ENCODE assay signal across 20 cellular contexts in the genomic region with DNA sequence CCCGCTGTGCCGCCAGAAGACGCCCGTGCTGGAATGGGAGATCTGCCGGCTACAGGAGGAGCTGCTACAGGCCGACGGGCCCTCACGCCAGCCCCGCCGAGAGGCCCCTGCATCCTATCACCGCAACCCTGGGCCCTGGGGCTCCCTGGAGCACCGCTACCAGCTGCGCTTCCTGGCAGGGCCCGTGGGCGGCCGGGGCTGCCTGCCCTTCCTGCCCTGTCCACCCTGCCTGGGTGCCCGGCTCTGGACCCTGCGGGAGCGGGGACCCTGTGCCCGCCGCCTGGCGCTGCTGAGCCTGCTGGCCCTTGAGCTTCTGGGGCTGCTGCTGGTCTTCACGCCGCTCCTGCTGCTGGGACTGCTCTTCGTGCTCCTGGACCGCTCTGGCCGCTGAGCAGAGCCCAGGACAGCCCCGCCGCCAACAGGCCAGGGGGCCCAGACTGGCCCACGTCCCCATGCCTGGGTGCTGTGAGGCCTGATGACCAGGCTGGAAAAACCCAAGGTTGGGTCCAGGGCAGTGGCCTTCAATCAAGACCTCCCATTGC. TPM values are rescaled to one million over a fixed set of nuclear protein-coding genes. Genes with fewer than 3 reads are reported as not detected.
DNase-seq lines count a peak whose midpoint lies in the region; ATAC-seq and TF ChIP-seq lines count a peak whose summit lies in the region.
"Had no signal": no experiment of that assay in that cellular context is flagged by ENCODE, and none has a peak within 500 bp of the region (broad histone marks: within the 10 kb centered on the region; RNA-seq: fewer than 3 reads in every experiment).

No MANE protein-coding gene starts in this region.

- H3K27me3 ChIP-seq in HCT116 (ENCODE audit: insufficient read depth, low read length) (no peaks in the 10 kb centered on the region), rectal smooth muscle tissue (ENCODE audit: control insufficient read depth, insufficient read depth, low read length) (no peaks in the 10 kb centered on the region)
- H3K27me3 ChIP-seq: dorsolateral prefrontal cortex, foreskin keratinocyte had no signal

- RAD21 ChIA-PET in HCT116 (lab: Charles Lee; ENCODE audit: low non-redundant PET in 1 of 2, low total read pairs in 2 of 2, uncharacterized antibody in 2 of 2, unreplicated experiment in 2 of 2), result no interaction called here

- CTCF ChIA-PET in HCT116 (lab: Charles Lee), result interaction anchor here (1.1 kb wide), 1 partner anchor 67 kb away, joined by 4 read pairs; no protein-coding TSS in a partner anchor

- H3K9me3 Mint-ChIP-seq in dendritic cell treated with granulocyte-macrophage colony-stimulating factor and Interleukin-4, amounts not matched to agents 40 ng/mL and 50 ng/mL, for 4 days, result no peaks in the 10 kb centered on the region
- H3K9me3 Mint-ChIP-seq: activated CD4-positive, alpha-beta T cell treated with anti-CD3 and anti-CD28 coated beads, Interleukin-2, amount 10 ng/mL, durations not matched to agents 24 days and 14 days; activated T-cell treated with anti-CD3 and anti-CD28 coated beads, Interleukin-2, amount 50 U/mL, for 72 hours; CD4-positive, alpha-beta memory T cell; stimulated activated naive CD8-positive, alpha-beta T cell treated with anti-CD3 and anti-CD28 coated beads, Interleukin-15, Interleukin-2, amounts not matched to agents 100 ng/mL and 50 ng/mL, for 24 hours had no signal

- H3K36me3 ChIP-seq in HCT116 (ENCODE audit: control insufficient read depth in 1 of 2, insufficient read depth in 2 of 2, low read length in 2 of 2), result no peaks in the 10 kb centered on the region
- H3K36me3 ChIP-seq in rectal smooth muscle tissue (ENCODE audit: control insufficient read depth, insufficient read depth, low read length), result peaks cover 2% of the 10 kb centered on the region

- DNase-seq in HCT116 (ENCODE audit: low read depth, low spot score), result no peak
- DNase-seq in NCI-H345 treated with DMSO at 0.1 percent for 48 hours (lab: John Stamatoyannopoulos, UW; ENCODE audit: unreplicated experiment), result no peak
- no peak for DNase-seq in GM10266 (ENCODE audit: extremely low spot score)
- DNase-seq: activated CD4-positive, alpha-beta T cell treated with anti-CD3 and anti-CD28 coated beads, Interleukin-2, amount 10 ng/mL, durations not matched to agents 24 days and 14 days; activated T-cell treated with anti-CD3 and anti-CD28 coated beads, Interleukin-2, amount 50 U/mL, for 72 hours; amygdala; CD4-positive, alpha-beta memory T cell; dorsolateral prefrontal cortex; foreskin keratinocyte; GDM1; Karpas-422; NCI-H187; NCI-H526 treated with DMSO at 0.1 percent for 48 hours; T-helper 17 cell had no signal

- no peaks in the 10 kb centered on the region for H3K9me3 ChIP-seq in HCT116 (ENCODE audit: control insufficient read depth in 1 of 2, insufficient read depth in 1 of 2, low read depth in 1 of 2, low read length in 2 of 2)

- peaks cover 39% of the 10 kb centered on the region for H3K4me1 Mint-ChIP-seq in dendritic cell treated with granulocyte-macrophage colony-stimulating factor and Interleukin-4, amounts not matched to agents 40 ng/mL and 50 ng/mL, for 4 days (ENCODE audit: low read depth)

- intact Hi-C loops in HCT116 (cut with micrococcal nuclease), result no loop called here
- intact Hi-C loops in dendritic cell treated with granulocyte-macrophage colony-stimulating factor and Interleukin-4, amounts not matched to agents 40 ng/mL and 50 ng/mL, for 4 days (cut with micrococcal nuclease), result no loop called here

- H3K9ac ChIP-seq in HCT116 (ENCODE audit: low read length) (peak overlapping the region; percentile 46), rectal smooth muscle tissue (ENCODE audit: low read length) (no peak overlapping the region)

- no peak for TF ChIP-seq RAD21 in HCT116 (IDR thresholded peaks at IDR 0.05; ENCODE audit: low read depth)

- H3K4me2 ChIP-seq in HCT116 (ENCODE audit: low read length), result peak overlapping the region; percentile 77

- H3K4me3 ChIP-seq in HCT116 (replicated peaks in 1 of 2; ENCODE audit: low read depth in 1 of 2, low read length in 2 of 2), result peak overlapping the region; percentile 45 to 46; a peak in 2 of 4 replicates
- H3K4me3 ChIP-seq in rectal smooth muscle tissue (ENCODE audit: low read length), result peak overlapping the region; percentile 48

- H3K27ac ChIP-seq in HCT116 (ENCODE audit: low read depth, low read length), result peak overlapping the region; percentile 94
- no peak overlapping the region for H3K27ac ChIP-seq in rectal smooth muscle tissue (ENCODE audit: low read depth, low read length)
- H3K27ac ChIP-seq: foreskin keratinocyte had no signal

- H2AFZ ChIP-seq in HCT116 (ENCODE audit: low read depth, low read length, poor library complexity, severe bottlenecking), result no peak overlapping the region

- H3K27ac Mint-ChIP-seq in dendritic cell treated with granulocyte-macrophage colony-stimulating factor and Interleukin-4, amounts not matched to agents 40 ng/mL and 50 ng/mL, for 4 days, result peak overlapping the region; percentile 62
- H3K27ac Mint-ChIP-seq: activated CD4-positive, alpha-beta T cell treated with anti-CD3 and anti-CD28 coated beads, Interleukin-2, amount 10 ng/mL, durations not matched to agents 24 days and 14 days; activated T-cell treated with anti-CD3 and anti-CD28 coated beads, Interleukin-2, amount 50 U/mL, for 72 hours; CD4-positive, alpha-beta memory T cell; stimulated activated naive CD8-positive, alpha-beta T cell treated with anti-CD3 and anti-CD28 coated beads, Interleukin-15, Interleukin-2, amounts not matched to agents 100 ng/mL and 50 ng/mL, for 24 hours; T-helper 17 cell had no signal

- peaks cover 48% of the 10 kb centered on the region for H3K36me3 Mint-ChIP-seq in dendritic cell treated with granulocyte-macrophage colony-stimulating factor and Interleukin-4, amounts not matched to agents 40 ng/mL and 50 ng/mL, for 4 days (ENCODE audit: low read depth)
- H3K36me3 Mint-ChIP-seq: CD4-positive, alpha-beta memory T cell had no signal

- H3K4me1 ChIP-seq in HCT116 (ENCODE audit: control insufficient read depth in 1 of 2, insufficient read depth in 2 of 2, low read length in 2 of 2) (peaks cover 28 to 63% of the 10 kb centered on the region in 2 experiments), rectal smooth muscle tissue (ENCODE audit: control insufficient read depth, insufficient read depth, low read length) (peaks cover 6% of the 10 kb centered on the region)
- H3K4me1 ChIP-seq: foreskin keratinocyte had no signal

- no peaks in the 10 kb centered on the region for H3K9me2 ChIP-seq in HCT116 (ENCODE audit: insufficient read depth)

- ATAC-seq in HCT116 (no peak), HG02763 (IDR thresholded peaks at IDR 0.05; ENCODE audit: unreplicated experiment) (no peak)
- ATAC-seq: activated T-cell treated with anti-CD3 and anti-CD28 coated beads, Interleukin-2, amount 50 U/mL, for 72 hours; T-helper 17 cell had no signal

- TF ChIP-seq CTCF in HCT116 (IDR thresholded peaks at IDR 0.05 in 2 of 3, conservative IDR thresholded peaks at IDR 0.05 in 1 of 3; ENCODE audit: borderline replicate concordance in 1 of 3, insufficient read depth in 1 of 3, low read depth in 2 of 3, low read length in 2 of 3), result no peak
- no peak for TF ChIP-seq CTCF in GM10266 (IDR thresholded peaks at IDR 0.05; ENCODE audit: control insufficient read depth, insufficient read depth, low read depth, missing control alignments)

- H3K79me2 ChIP-seq in HCT116 (ENCODE audit: insufficient read depth, low read length), result no peaks in the 10 kb centered on the region

- no peak overlapping the region for H3K4me3 Mint-ChIP-seq in dendritic cell treated with granulocyte-macrophage colony-stimulating factor and Interleukin-4, amounts not matched to agents 40 ng/mL and 50 ng/mL, for 4 days
- H3K4me3 Mint-ChIP-seq: activated CD4-positive, alpha-beta T cell treated with anti-CD3 and anti-CD28 coated beads, Interleukin-2, amount 10 ng/mL, durations not matched to agents 24 days and 14 days; activated T-cell treated with anti-CD3 and anti-CD28 coated beads, Interleukin-2, amount 50 U/mL, for 72 hours; CD4-positive, alpha-beta memory T cell; stimulated activated naive CD8-positive, alpha-beta T cell treated with anti-CD3 and anti-CD28 coated beads, Interleukin-15, Interleukin-2, amounts not matched to agents 100 ng/mL and 50 ng/mL, for 24 hours; T-helper 17 cell had no signal

- H3K27me3 Mint-ChIP-seq in dendritic cell treated with granulocyte-macrophage colony-stimulating factor and Interleukin-4, amounts not matched to agents 40 ng/mL and 50 ng/mL, for 4 days, result peaks cover 14% of the 10 kb centered on the region
- H3K27me3 Mint-ChIP-seq: activated CD4-positive, alpha-beta T cell treated with anti-CD3 and anti-CD28 coated beads, Interleukin-2, amount 10 ng/mL, durations not matched to agents 24 days and 14 days; CD4-positive, alpha-beta memory T cell; stimulated activated naive CD8-positive, alpha-beta T cell treated with anti-CD3 and anti-CD28 coated beads, Interleukin-15, Interleukin-2, amounts not matched to agents 100 ng/mL and 50 ng/mL, for 24 hours; T-helper 17 cell had no signal

- no TSS peak for BruUV-seq in HCT116 (replicated peaks; lab: Mats Ljungman, UMichigan)

- H4K20me1 ChIP-seq in HCT116 (ENCODE audit: insufficient read depth), result no peaks in the 10 kb centered on the region

- no peak for TF ChIP-seq POLR2A in HCT116 (IDR thresholded peaks at IDR 0.05; ENCODE audit: borderline replicate concordance, extremely low read depth, insufficient read depth, insufficient read length)

- POLR2A ChIA-PET in HCT116 (lab: Charles Lee), result interaction anchor here (1.0 to 1.2 kb wide), 2 partner anchors 9 to 23 kb away, joined by 3 to 7 read pairs; partner anchors contain the start of genes RNF224 and TUBB4B

TF ChIP-seq in HCT116, 20 proteins besides CTCF, POLR2A, EP300 and RAD21 (continues in another document):
- TF ChIP-seq EZH2 (IDR thresholded peaks at IDR 0.05), result no peak
- no peak for TF ChIP-seq POLR2AphosphoS5 (IDR thresholded peaks at IDR 0.05; ENCODE audit: low read depth, low read length)
- no peak for TF ChIP-seq YY1 (IDR thresholded peaks at IDR 0.05; ENCODE audit: extremely low read depth, insufficient replicate concordance, low read depth, low read length)

RNA-seq across cellular contexts. Expression of gene RNF208, which starts 3.8 kb away (rescaled TPM):
- total RNA-seq in HCT116 (2021; ENCODE audit: unreplicated experiment), result 26.1 TPM
- 31.5 and 31.8 TPM in 2 replicates for polyA plus RNA-seq in HCT116 (2012)
- polyA plus RNA-seq: CD4-positive, alpha-beta memory T cell had no signal

RNA-seq across cellular contexts. Expression of gene CYSRT1, which starts 6.7 kb away (rescaled TPM):
- total RNA-seq in HCT116 (2021; ENCODE audit: unreplicated experiment), result 4.3 TPM
- 2.7 and 3.3 TPM in 2 replicates for polyA plus RNA-seq in HCT116 (2012)
- polyA plus RNA-seq: CD4-positive, alpha-beta memory T cell had no signal

RNA-seq across cellular contexts. Expression of gene RNF224, which starts 9.0 kb away (rescaled TPM):
- 0.30 TPM for total RNA-seq in HCT116 (2021; ENCODE audit: unreplicated experiment)
- 0.45 and 0.53 TPM in 2 replicates for polyA plus RNA-seq in HCT116 (2012)
- total RNA-seq: activated CD4-positive, alpha-beta T cell treated with anti-CD3 and anti-CD28 coated beads, Interleukin-2, amount 10 ng/mL, durations not matched to agents 24 days and 14 days; CD4-positive, alpha-beta memory T cell; foreskin keratinocyte; myocyte; T-helper 17 cell had no signal
- polyA plus RNA-seq: CD4-positive, alpha-beta memory T cell; foreskin keratinocyte had no signal

RNA-seq across cellular contexts. Expression of gene SLC34A3, which starts 12.4 kb away (rescaled TPM):
- total RNA-seq in HCT116 (2021; ENCODE audit: unreplicated experiment), result 0.15 TPM
- polyA plus RNA-seq in HCT116 (2012), result 0.07 and 0.18 TPM in 2 replicates
- total RNA-seq: activated CD4-positive, alpha-beta T cell treated with anti-CD3 and anti-CD28 coated beads, Interleukin-2, amount 10 ng/mL, durations not matched to agents 24 days and 14 days; CD4-positive, alpha-beta memory T cell; foreskin keratinocyte; renal cortical epithelial cell; T-helper 17 cell had no signal
- polyA plus RNA-seq: CD4-positive, alpha-beta memory T cell; foreskin keratinocyte had no signal

RNA-seq across cellular contexts. Expression of gene NDOR1, which starts 12.8 kb away (rescaled TPM):
- total RNA-seq in HCT116 (2021; ENCODE audit: unreplicated experiment), result 28.4 TPM
- polyA plus RNA-seq in HCT116 (2012), result 9.7 and 10.8 TPM in 2 replicates
